1 cellular context compared by ENCODE assay signal in genomic region chr9:128322342-128323191, GRCh38.
TF ChIP-seq lines count a peak whose summit lies in the region.

TSS of gene COQ4 (plus strand) at chr9:128322839. CDS start at chr9:128322859, 20 bp downstream.
TSS of gene TRUB2 (minus strand) at chr9:128322447. CDS start at chr9:128322408, 39 bp downstream.

TF ChIP-seq in HepG2, 621 proteins besides CTCF, POLR2A, EP300 and RAD21 (continued from another document and continues in another):
- 0 out of 2 replicates have a peak, but pooled peaks have one; percentile 43 for TF ChIP-seq AHDC1 (CRISPR knock-in tag; IDR thresholded peaks at IDR 0.05; ENCODE audit: borderline replicate concordance)
- peak; percentile 49; the same call in 1 of the 2 replicates for TF ChIP-seq ZNF776 (CRISPR knock-in tag; IDR thresholded peaks at IDR 0.05)
- no peak; the same call in 1 of the 2 replicates for TF ChIP-seq ZKSCAN5 (CRISPR knock-in tag; IDR thresholded peaks at IDR 0.05)
- peak; percentile 59; the same call in 1 of the 2 replicates for TF ChIP-seq FOSL2 (CRISPR knock-in tag; IDR thresholded peaks at IDR 0.05)
- 0 out of 2 replicates have a peak, but pooled peaks have one; percentile 45 for TF ChIP-seq ZNF619 (CRISPR knock-in tag; IDR thresholded peaks at IDR 0.05)
- 0 out of 2 replicates have a peak, but pooled peaks have one; percentile 4 for TF ChIP-seq STAG1 (CRISPR knock-in tag; IDR thresholded peaks at IDR 0.05)
- peak; percentile 91; the same call in 1 of the 2 replicates for TF ChIP-seq SP140L (CRISPR knock-in tag; IDR thresholded peaks at IDR 0.05; ENCODE audit: borderline replicate concordance)
- no peak for TF ChIP-seq ZNF780A (CRISPR knock-in tag; IDR thresholded peaks at IDR 0.05)
- TF ChIP-seq PCBP1 (IDR thresholded peaks at IDR 0.05; ENCODE audit: borderline replicate concordance, low read depth, low read length), result 0 out of 2 replicates have a peak, but pooled peaks have one; percentile 68
- TF ChIP-seq ZNF143 (CRISPR knock-in tag; IDR thresholded peaks at IDR 0.05), result peak; percentile 71
- TF ChIP-seq ZNF367 (CRISPR knock-in tag; IDR thresholded peaks at IDR 0.05; ENCODE audit: borderline replicate concordance), result no peak; the same call in 1 of the 2 replicates
- TF ChIP-seq KLF9 (CRISPR knock-in tag; IDR thresholded peaks at IDR 0.05; ENCODE audit: low read depth), result no peak
- TF ChIP-seq ZNF142 (CRISPR knock-in tag; IDR thresholded peaks at IDR 0.05), result peak; percentile 89; the same call in 1 of the 2 replicates
- no peak; the same call in 1 of the 2 replicates for TF ChIP-seq CENPBD1 (CRISPR knock-in tag; IDR thresholded peaks at IDR 0.05; ENCODE audit: borderline replicate concordance, low read depth)
- TF ChIP-seq ZNF646 (CRISPR knock-in tag; IDR thresholded peaks at IDR 0.05), result peak; percentile 33; the same call in 1 of the 2 replicates
- no peak; the same call in 1 of the 2 replicates for TF ChIP-seq FOXC1 (CRISPR knock-in tag; IDR thresholded peaks at IDR 0.05; ENCODE audit: borderline replicate concordance)
- TF ChIP-seq MLXIP (CRISPR knock-in tag; IDR thresholded peaks at IDR 0.05; ENCODE audit: borderline replicate concordance), result no peak
- TF ChIP-seq SNAPC4 (CRISPR knock-in tag; IDR thresholded peaks at IDR 0.05), result no peak
- TF ChIP-seq THAP8 (CRISPR knock-in tag; IDR thresholded peaks at IDR 0.05; ENCODE audit: borderline replicate concordance), result no peak
- peak; percentile 68 for TF ChIP-seq ZMYM3 (CRISPR knock-in tag; IDR thresholded peaks at IDR 0.05)
